28 cellular contexts compared by ENCODE assay signal in the genomic region with DNA sequence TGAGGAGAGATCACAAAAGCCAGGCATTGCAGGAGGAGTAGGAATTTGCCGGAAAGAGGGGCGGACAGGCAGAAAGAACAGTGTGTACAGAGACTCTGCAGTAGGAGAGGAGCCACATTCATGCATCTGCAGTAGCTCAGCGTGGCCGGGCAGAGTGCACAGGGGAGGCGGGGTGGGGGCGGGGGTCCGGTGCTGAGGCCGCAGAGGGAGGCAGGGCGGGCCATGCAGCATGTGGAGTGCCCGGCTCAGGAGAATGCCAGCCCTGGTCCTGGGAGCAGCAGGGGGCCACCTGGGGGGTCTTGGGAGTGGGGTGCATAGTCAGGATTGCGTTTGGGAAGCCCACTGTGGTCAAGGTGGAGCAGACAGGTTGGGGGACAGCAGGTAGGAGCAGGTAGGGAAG.
"Had no signal": no experiment of that assay in that cellular context is flagged by ENCODE, and none has a peak within 500 bp of the region (broad histone marks: within the 10 kb centered on the region; RNA-seq: fewer than 3 reads in every experiment).

No MANE protein-coding gene starts in this region.

- H3K9me3 Mint-ChIP-seq: activated CD4-positive, alpha-beta memory T cell treated with anti-CD3 and anti-CD28 coated beads, Interleukin-2, amount 10 ng/mL, durations not matched to agents 7 days and 5 days; activated CD4-positive, alpha-beta T cell treated with anti-CD3 and anti-CD28 coated beads, Interleukin-2, amount 10 ng/mL, durations not matched to agents 7 days and 5 days; activated naive CD4-positive, alpha-beta T cell treated with anti-CD3 and anti-CD28 coated beads, Interleukin-2, amount 10 ng/mL, durations not matched to agents 7 days and 5 days; activated naive CD4-positive, alpha-beta T cell treated with anti-CD3 and anti-CD28 coated beads, Interleukin-2, amount 50 U/mL, for 72 hours; activated naive CD8-positive, alpha-beta T cell treated with anti-CD3 and anti-CD28 coated beads, Interleukin-2, amount 10 ng/mL, durations not matched to agents 7 days and 5 days; activated T-cell treated with anti-CD3 and anti-CD28 coated beads, Interleukin-2, amount 50 U/mL, for 24 hours; activated T-cell treated with anti-CD3 and anti-CD28 coated beads, Interleukin-2, amount 50 U/mL, for 72 hours; central memory CD8-positive, alpha-beta T cell; effector memory CD8-positive, alpha-beta T cell; WTC11 had no signal

- H3K4me3 Mint-ChIP-seq: activated CD4-positive, alpha-beta memory T cell treated with anti-CD3 and anti-CD28 coated beads, Interleukin-2, amount 10 ng/mL, durations not matched to agents 7 days and 5 days; activated CD4-positive, alpha-beta T cell treated with anti-CD3 and anti-CD28 coated beads, Interleukin-2, amount 10 ng/mL, durations not matched to agents 7 days and 5 days; activated naive CD4-positive, alpha-beta T cell treated with anti-CD3 and anti-CD28 coated beads, Interleukin-2, amount 10 ng/mL, durations not matched to agents 7 days and 5 days; activated naive CD8-positive, alpha-beta T cell treated with anti-CD3 and anti-CD28 coated beads, Interleukin-2, amount 10 ng/mL, durations not matched to agents 7 days and 5 days; activated T-cell treated with anti-CD3 and anti-CD28 coated beads, Interleukin-2, amount 50 U/mL, for 24 hours; activated T-cell treated with anti-CD3 and anti-CD28 coated beads, Interleukin-2, amount 50 U/mL, for 72 hours; central memory CD8-positive, alpha-beta T cell; effector memory CD8-positive, alpha-beta T cell; WTC11 had no signal

- ATAC-seq: activated naive CD4-positive, alpha-beta T cell treated with anti-CD3 and anti-CD28 coated beads, Interleukin-2, amount 50 U/mL, for 72 hours; activated T-cell treated with anti-CD3 and anti-CD28 coated beads, Interleukin-2, amount 50 U/mL, for 72 hours; effector memory CD8-positive, alpha-beta T cell; gastroesophageal sphincter; heart right ventricle; WTC11 had no signal

- H3K27ac Mint-ChIP-seq: activated CD4-positive, alpha-beta memory T cell treated with anti-CD3 and anti-CD28 coated beads, Interleukin-2, amount 10 ng/mL, durations not matched to agents 7 days and 5 days; activated CD4-positive, alpha-beta T cell treated with anti-CD3 and anti-CD28 coated beads, Interleukin-2, amount 10 ng/mL, durations not matched to agents 7 days and 5 days; activated naive CD4-positive, alpha-beta T cell treated with anti-CD3 and anti-CD28 coated beads, Interleukin-2, amount 10 ng/mL, durations not matched to agents 7 days and 5 days; activated naive CD4-positive, alpha-beta T cell treated with anti-CD3 and anti-CD28 coated beads, Interleukin-2, amount 50 U/mL, for 72 hours; activated naive CD8-positive, alpha-beta T cell treated with anti-CD3 and anti-CD28 coated beads, Interleukin-2, amount 10 ng/mL, durations not matched to agents 7 days and 5 days; activated T-cell treated with anti-CD3 and anti-CD28 coated beads, Interleukin-2, amount 50 U/mL, for 24 hours; activated T-cell treated with anti-CD3 and anti-CD28 coated beads, Interleukin-2, amount 50 U/mL, for 72 hours; effector memory CD8-positive, alpha-beta T cell; WTC11 had no signal

- H3K9me3 ChIP-seq: ascending aorta, esophagus muscularis mucosa, gastroesophageal sphincter, heart right ventricle had no signal

- H3K36me3 Mint-ChIP-seq: activated naive CD4-positive, alpha-beta T cell treated with anti-CD3 and anti-CD28 coated beads, Interleukin-2, amount 10 ng/mL, durations not matched to agents 7 days and 5 days; activated naive CD4-positive, alpha-beta T cell treated with anti-CD3 and anti-CD28 coated beads, Interleukin-2, amount 50 U/mL, for 72 hours; activated naive CD8-positive, alpha-beta T cell treated with anti-CD3 and anti-CD28 coated beads, Interleukin-2, amount 10 ng/mL, durations not matched to agents 7 days and 5 days; WTC11 had no signal

- H3K27me3 ChIP-seq: ascending aorta, brain microvascular endothelial cell, esophagus muscularis mucosa, gastroesophageal sphincter had no signal

- H3K27me3 Mint-ChIP-seq: activated CD4-positive, alpha-beta T cell treated with anti-CD3 and anti-CD28 coated beads, Interleukin-2, amount 10 ng/mL, durations not matched to agents 7 days and 5 days had no signal

- H3K27ac ChIP-seq: ascending aorta, esophagus muscularis mucosa, gastroesophageal sphincter, heart right ventricle had no signal

- DNase-seq: activated CD4-positive, alpha-beta memory T cell treated with anti-CD3 and anti-CD28 coated beads, Interleukin-2, amount 10 ng/mL, durations not matched to agents 7 days and 5 days; activated CD4-positive, alpha-beta T cell treated with anti-CD3 and anti-CD28 coated beads for 1 hour; activated CD4-positive, alpha-beta T cell treated with anti-CD3 and anti-CD28 coated beads for 4 hours; activated CD4-positive, alpha-beta T cell treated with anti-CD3 and anti-CD28 coated beads, Interleukin-2, amount 10 ng/mL, durations not matched to agents 7 days and 5 days; activated CD4-positive, alpha-beta T cell treated with anti-CD3 and anti-CD28 coated beads, Interleukin-2, amount 50 U/mL, for 4 hours; activated CD8-positive, alpha-beta memory T cell treated with anti-CD3 and anti-CD28 coated beads, Interleukin-2, amount 50 U/mL, for 48 hours; activated gamma-delta T cell; activated naive CD4-positive, alpha-beta T cell; activated naive CD4-positive, alpha-beta T cell treated with anti-CD3 and anti-CD28 coated beads, Interleukin-2, amount 10 ng/mL, durations not matched to agents 7 days and 5 days; activated naive CD8-positive, alpha-beta T cell treated with anti-CD3 and anti-CD28 coated beads, Interleukin-2, amount 10 ng/mL, durations not matched to agents 7 days and 5 days; activated T-cell treated with anti-CD3 and anti-CD28 coated beads for 4 hours; activated T-cell treated with anti-CD3 and anti-CD28 coated beads, Interleukin-2, amount 50 U/mL, for 24 hours; activated T-cell treated with anti-CD3 and anti-CD28 coated beads, Interleukin-2, amount 50 U/mL, for 72 hours; brain microvascular endothelial cell; cortex of kidney; dermis blood vessel endothelial cell; effector CD4-positive, alpha-beta T cell; effector memory CD8-positive, alpha-beta T cell; erythroblast; foreskin melanocyte; heart right ventricle; T-helper 2 cell had no signal

- H3K36me3 ChIP-seq: ascending aorta, brain microvascular endothelial cell, esophagus muscularis mucosa, gastroesophageal sphincter, heart right ventricle had no signal

- H3K4me1 ChIP-seq: ascending aorta, esophagus muscularis mucosa, gastroesophageal sphincter, heart right ventricle had no signal

- H3K4me3 ChIP-seq: ascending aorta, esophagus muscularis mucosa, gastroesophageal sphincter, heart right ventricle had no signal

- H3K4me1 Mint-ChIP-seq: activated CD4-positive, alpha-beta memory T cell treated with anti-CD3 and anti-CD28 coated beads, Interleukin-2, amount 10 ng/mL, durations not matched to agents 7 days and 5 days; activated CD4-positive, alpha-beta T cell treated with anti-CD3 and anti-CD28 coated beads, Interleukin-2, amount 10 ng/mL, durations not matched to agents 7 days and 5 days; activated naive CD4-positive, alpha-beta T cell treated with anti-CD3 and anti-CD28 coated beads, Interleukin-2, amount 10 ng/mL, durations not matched to agents 7 days and 5 days; central memory CD8-positive, alpha-beta T cell had no signal
